In the genomic region with DNA sequence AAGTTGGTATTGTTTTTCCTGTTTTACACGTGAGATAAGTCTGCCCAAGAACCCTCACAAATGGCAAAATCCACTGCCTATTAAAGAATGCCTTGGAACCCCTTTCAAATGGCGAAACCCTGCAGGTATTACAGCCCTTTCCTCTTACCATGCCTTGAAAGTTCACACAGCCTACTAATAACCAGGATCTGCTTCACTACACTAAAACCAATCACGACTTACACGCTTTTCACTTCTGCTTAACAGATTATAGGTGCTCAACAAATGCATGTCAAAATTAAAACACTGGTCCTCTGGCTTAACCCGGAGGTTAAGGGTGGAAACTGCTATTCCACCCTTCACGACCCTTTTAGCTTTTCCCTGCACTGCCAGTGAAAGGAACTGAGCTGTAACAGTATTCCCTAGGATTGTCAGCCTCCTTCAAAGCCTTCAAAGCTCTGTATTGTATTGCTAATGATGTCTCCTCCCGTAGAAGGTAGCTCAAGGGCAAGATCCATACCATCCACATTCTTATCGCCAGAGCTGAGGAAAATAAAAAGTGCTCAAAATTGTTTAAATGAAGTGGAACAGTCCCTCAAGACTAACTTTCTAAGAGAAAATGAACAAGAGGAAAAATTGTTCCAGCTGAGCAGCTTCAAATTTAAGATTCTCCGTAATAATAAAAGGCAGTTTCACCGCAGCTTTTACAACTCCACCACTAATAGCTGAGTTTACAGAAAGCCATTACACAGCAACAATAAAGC, we compare ENCODE assay signal across 8 cellular contexts. TPM values are rescaled to one million over a fixed set of nuclear protein-coding genes. Genes with fewer than 3 reads are reported as not detected.
DNase-seq lines count a peak whose midpoint lies in the region; ATAC-seq, FAIRE-seq and TF ChIP-seq lines count a peak whose summit lies in the region.

No MANE protein-coding gene starts in this region.

- ATAC-seq in A549 = no peak; a peak in 1 of 6 replicates
- ATAC-seq in GM21367 (IDR thresholded peaks at IDR 0.05; ENCODE audit: unreplicated experiment) = peak; percentile 8
- no peak for ATAC-seq in activated B cell treated with CpG ODN at 0.5 μM for 24 hours (ENCODE audit: low read depth)
- no peak for ATAC-seq in GM18502 (IDR thresholded peaks at IDR 0.05; ENCODE audit: poor library complexity, unreplicated experiment)

- CTCF ChIA-PET in A549 (lab: Yijun Ruan, JAX) (interaction anchor here (0.6 to 2.3 kb wide), 8 partner anchors 14 to 323 kb away, joined by 3 to 9 read pairs (median 4); no protein-coding TSS in a partner anchor), activated B cell treated with CpG ODN at 0.5 μM for 24 hours (lab: Charles Lee) (interaction anchor here (0.9 to 1.8 kb wide), 6 partner anchors 64 to 446 kb away, joined by 3 to 11 read pairs (median 4); partner anchors contain the start of gene NFIL3)

- H3K4me2 ChIP-seq in A549 = peak overlapping the region; percentile 78
- H3K4me2 ChIP-seq in hepatocyte = peak overlapping the region; percentile 84

- TF ChIP-seq EP300 in A549 (IDR thresholded peaks at IDR 0.05) (no peak), sigmoid colon (IDR thresholded peaks at IDR 0.05) (no peak)

- H3K27me3 ChIP-seq in hepatocyte (no peaks in the 10 kb centered on the region), sigmoid colon (no peaks in the 10 kb centered on the region)

- H3K9me2 ChIP-seq in hepatocyte (replicated peaks; ENCODE audit: insufficient read depth) = no peaks in the 10 kb centered on the region

- H3K79me2 ChIP-seq in hepatocyte = peaks cover 52% of the 10 kb centered on the region

- H4K20me1 ChIP-seq in hepatocyte (ENCODE audit: insufficient read depth, poor library complexity, severe bottlenecking) = no peaks in the 10 kb centered on the region

- peak overlapping the region; percentile 90 to 96 for H3K27ac ChIP-seq in A549
- peak overlapping the region; percentile 90 for H3K27ac ChIP-seq in hepatocyte
- H3K27ac ChIP-seq in sigmoid colon = peak overlapping the region; percentile 89 to 90 (median 90)

- no peaks in the 10 kb centered on the region for H3K9me3 Mint-ChIP-seq in activated B cell treated with CpG ODN at 0.5 μM for 24 hours

- H3K4me3 Mint-ChIP-seq in activated B cell treated with CpG ODN at 0.5 μM for 24 hours = peak overlapping the region; percentile 94

- intact Hi-C loops in activated B cell treated with CpG ODN at 0.5 μM for 24 hours (cut with micrococcal nuclease) (loop anchor here (1.0 to 5.0 kb wide), 6 partner anchors 64 to 367 kb away; no protein-coding TSS in a partner anchor), sigmoid colon (cut with DNase I) (loop anchor here (2.0 to 10.0 kb wide), 3 partner anchors 168 to 323 kb away; no protein-coding TSS in a partner anchor)

- H3K36me3 ChIP-seq in hepatocyte (replicated peaks; ENCODE audit: insufficient read depth, low read depth) (no peaks in the 10 kb centered on the region), sigmoid colon (peaks cover 0 to 3% (median 0%) of the 10 kb centered on the region in 4 donors)

- FAIRE-seq in A549 (lab: Jason Lieb, UNC) = no peak

- no peak for TF ChIP-seq RAD21 in A549 (conservative IDR thresholded peaks at IDR 0.05 in 1 of 2, IDR thresholded peaks at IDR 0.05 in 1 of 2)

- H3K36me3 Mint-ChIP-seq in activated B cell treated with CpG ODN at 0.5 μM for 24 hours (ENCODE audit: low read depth) = peaks cover 25% of the 10 kb centered on the region

- H3K27me3 Mint-ChIP-seq in activated B cell treated with CpG ODN at 0.5 μM for 24 hours = no peaks in the 10 kb centered on the region

- peaks cover 35% of the 10 kb centered on the region for H3K4me1 Mint-ChIP-seq in activated B cell treated with CpG ODN at 0.5 μM for 24 hours

- H3K4me3 ChIP-seq in A549 (peak overlapping the region; percentile 87), hepatocyte (peak overlapping the region; percentile 89), sigmoid colon (peak overlapping the region; percentile 75 to 99 (median 98))

- H3K9me3 ChIP-seq in A549 (no peaks in the 10 kb centered on the region), hepatocyte (ENCODE audit: low read depth) (no peaks in the 10 kb centered on the region), sigmoid colon (no peaks in the 10 kb centered on the region)

- no peak for TF ChIP-seq CTCF in A549 (IDR thresholded peaks at IDR 0.05)
- no peak for TF ChIP-seq CTCF in activated B cell treated with CpG ODN at 0.5 μM for 24 hours (IDR thresholded peaks at IDR 0.05)
- no peak for TF ChIP-seq CTCF in hepatocyte (IDR thresholded peaks at IDR 0.05; ENCODE audit: poor library complexity)
- TF ChIP-seq CTCF in sigmoid colon (IDR thresholded peaks at IDR 0.05) = no peak

- H2AFZ ChIP-seq in hepatocyte = peak overlapping the region; percentile 58

- POLR2A ChIA-PET in A549 (lab: Yijun Ruan, JAX) = interaction anchor here (1.0 to 2.6 kb wide), 2 partner anchors 63 to 66 kb away, joined by 3 to 16 read pairs; partner anchors contain the start of gene NFIL3
- POLR2A ChIA-PET in activated B cell treated with CpG ODN at 0.5 μM for 24 hours (lab: Charles Lee) = interaction anchor here (0.7 to 1.8 kb wide), 5 partner anchors 63 to 480 kb away, joined by 3 to 5 read pairs (median 4); partner anchors contain the start of gene NFIL3

- DNase-seq in A549 (ENCODE audit: low read depth in 1 of 2, low spot score in 1 of 2) = no peak
- no peak for DNase-seq in activated B cell treated with CpG ODN at 0.5 μM for 24 hours
- DNase-seq in hepatocyte (ENCODE audit: low spot score) = peak; percentile 12
- DNase-seq in sigmoid colon = no peak
- DNase-seq in GDM1 (lab: John Stamatoyannopoulos, UW) = no peak
- no peak for DNase-seq in cortex of kidney (lab: John Stamatoyannopoulos, UW)

- TF ChIP-seq POLR2A in A549 (IDR thresholded peaks at IDR 0.05; ENCODE audit: low read length) = no peak
- no peak for TF ChIP-seq POLR2A in sigmoid colon (IDR thresholded peaks at IDR 0.05)

- H3K4me1 ChIP-seq in A549 = peaks cover 17% of the 10 kb centered on the region
- peaks cover 13% of the 10 kb centered on the region for H3K4me1 ChIP-seq in hepatocyte (ENCODE audit: insufficient read depth)
- peaks cover 0 to 36% (median 18%) of the 10 kb centered on the region in 4 donors for H3K4me1 ChIP-seq in sigmoid colon

- peak overlapping the region; percentile 82 for H3K27ac Mint-ChIP-seq in activated B cell treated with CpG ODN at 0.5 μM for 24 hours

- 50% methylated on average over 10 of the region's 10 CpGs for WGBS in A549 (ENCODE audit: missing lambda C conversion rate)
- 13% methylated on average over 10 of the region's 10 CpGs for WGBS in hepatocyte (ENCODE audit: low lambda C conversion rate, missing lambda C conversion rate)
- WGBS in sigmoid colon, 2 donors = 9 to 18% methylated on average over 10 of the region's 10 CpGs

TF ChIP-seq in A549, 52 proteins besides CTCF, POLR2A, EP300 and RAD21 (continues in another document):
- no peak for TF ChIP-seq NPAS2 (CRISPR knock-in tag; IDR thresholded peaks at IDR 0.05; ENCODE audit: borderline replicate concordance)
- TF ChIP-seq PHF8 (IDR thresholded peaks at IDR 0.05; ENCODE audit: borderline replicate concordance, low read depth) = no peak
- TF ChIP-seq EHF (CRISPR knock-in tag; IDR thresholded peaks at IDR 0.05) = no peak
- TF ChIP-seq, protein P1, sequence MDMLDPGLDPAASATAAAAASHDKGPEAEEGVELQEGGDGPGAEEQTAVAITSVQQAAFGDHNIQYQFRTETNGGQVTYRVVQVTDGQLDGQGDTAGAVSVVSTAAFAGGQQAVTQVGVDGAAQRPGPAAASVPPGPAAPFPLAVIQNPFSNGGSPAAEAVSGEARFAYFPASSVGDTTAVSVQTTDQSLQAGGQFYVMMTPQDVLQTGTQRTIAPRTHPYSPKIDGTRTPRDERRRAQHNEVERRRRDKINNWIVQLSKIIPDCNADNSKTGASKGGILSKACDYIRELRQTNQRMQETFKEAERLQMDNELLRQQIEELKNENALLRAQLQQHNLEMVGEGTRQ (IDR thresholded peaks at IDR 0.05) = no peak
- no peak for TF ChIP-seq MAX (IDR thresholded peaks at IDR 0.05)
- no peak for TF ChIP-seq JUNB (IDR thresholded peaks at IDR 0.05)
- TF ChIP-seq, protein P2, sequence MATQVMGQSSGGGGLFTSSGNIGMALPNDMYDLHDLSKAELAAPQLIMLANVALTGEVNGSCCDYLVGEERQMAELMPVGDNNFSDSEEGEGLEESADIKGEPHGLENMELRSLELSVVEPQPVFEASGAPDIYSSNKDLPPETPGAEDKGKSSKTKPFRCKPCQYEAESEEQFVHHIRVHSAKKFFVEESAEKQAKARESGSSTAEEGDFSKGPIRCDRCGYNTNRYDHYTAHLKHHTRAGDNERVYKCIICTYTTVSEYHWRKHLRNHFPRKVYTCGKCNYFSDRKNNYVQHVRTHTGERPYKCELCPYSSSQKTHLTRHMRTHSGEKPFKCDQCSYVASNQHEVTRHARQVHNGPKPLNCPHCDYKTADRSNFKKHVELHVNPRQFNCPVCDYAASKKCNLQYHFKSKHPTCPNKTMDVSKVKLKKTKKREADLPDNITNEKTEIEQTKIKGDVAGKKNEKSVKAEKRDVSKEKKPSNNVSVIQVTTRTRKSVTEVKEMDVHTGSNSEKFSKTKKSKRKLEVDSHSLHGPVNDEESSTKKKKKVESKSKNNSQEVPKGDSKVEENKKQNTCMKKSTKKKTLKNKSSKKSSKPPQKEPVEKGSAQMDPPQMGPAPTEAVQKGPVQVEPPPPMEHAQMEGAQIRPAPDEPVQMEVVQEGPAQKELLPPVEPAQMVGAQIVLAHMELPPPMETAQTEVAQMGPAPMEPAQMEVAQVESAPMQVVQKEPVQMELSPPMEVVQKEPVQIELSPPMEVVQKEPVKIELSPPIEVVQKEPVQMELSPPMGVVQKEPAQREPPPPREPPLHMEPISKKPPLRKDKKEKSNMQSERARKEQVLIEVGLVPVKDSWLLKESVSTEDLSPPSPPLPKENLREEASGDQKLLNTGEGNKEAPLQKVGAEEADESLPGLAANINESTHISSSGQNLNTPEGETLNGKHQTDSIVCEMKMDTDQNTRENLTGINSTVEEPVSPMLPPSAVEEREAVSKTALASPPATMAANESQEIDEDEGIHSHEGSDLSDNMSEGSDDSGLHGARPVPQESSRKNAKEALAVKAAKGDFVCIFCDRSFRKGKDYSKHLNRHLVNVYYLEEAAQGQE (IDR thresholded peaks at IDR 0.05) = no peak
- TF ChIP-seq NFE2L2 (conservative IDR thresholded peaks at IDR 0.05; ENCODE audit: low read length) = no peak

RNA-seq across cellular contexts. Expression of gene AUH, which starts 1.0 kb away (rescaled TPM):
- polyA plus RNA-seq in A549 (2011; rRNA removed) (12.9 and 15.9 TPM in 2 replicates), A549 (2017; fragmentation: RNase III; extraction: RNeasy Plus Mini Kit Qiagen cat#74134 plus additional on column Dnase treatment) (9.4 to 11.2 TPM (median 11.1 TPM) in 3 replicates), hepatocyte (19.5 and 20.3 TPM in 2 replicates), sigmoid colon (10 to 100 TPM; 13.1 to 40.9 (median 33.0) TPM)
- polyA plus RNA-seq in A549 (2012; cell fraction: cytosol; rRNA removed) = 6.9 and 7.2 TPM in 2 replicates
- 3.6 and 5.7 TPM in 2 replicates for polyA plus RNA-seq in A549 (2012; cell fraction: nucleus; rRNA removed)
- polyA minus RNA-seq in A549 (2011; rRNA and poly(A)+ RNA removed) = 3.4 and 4.3 TPM in 2 replicates
- total RNA-seq in activated B cell treated with CpG ODN at 0.5 μM for 24 hours (11.1 and 14.0 TPM in 2 replicates), hepatocyte (25.0 and 30.2 TPM in 2 replicates), sigmoid colon (10 to 100 TPM; 27.1 to 36.4 (median 28.1) TPM)
